ENCODE assay signal across 17 cellular contexts in the genomic region with DNA sequence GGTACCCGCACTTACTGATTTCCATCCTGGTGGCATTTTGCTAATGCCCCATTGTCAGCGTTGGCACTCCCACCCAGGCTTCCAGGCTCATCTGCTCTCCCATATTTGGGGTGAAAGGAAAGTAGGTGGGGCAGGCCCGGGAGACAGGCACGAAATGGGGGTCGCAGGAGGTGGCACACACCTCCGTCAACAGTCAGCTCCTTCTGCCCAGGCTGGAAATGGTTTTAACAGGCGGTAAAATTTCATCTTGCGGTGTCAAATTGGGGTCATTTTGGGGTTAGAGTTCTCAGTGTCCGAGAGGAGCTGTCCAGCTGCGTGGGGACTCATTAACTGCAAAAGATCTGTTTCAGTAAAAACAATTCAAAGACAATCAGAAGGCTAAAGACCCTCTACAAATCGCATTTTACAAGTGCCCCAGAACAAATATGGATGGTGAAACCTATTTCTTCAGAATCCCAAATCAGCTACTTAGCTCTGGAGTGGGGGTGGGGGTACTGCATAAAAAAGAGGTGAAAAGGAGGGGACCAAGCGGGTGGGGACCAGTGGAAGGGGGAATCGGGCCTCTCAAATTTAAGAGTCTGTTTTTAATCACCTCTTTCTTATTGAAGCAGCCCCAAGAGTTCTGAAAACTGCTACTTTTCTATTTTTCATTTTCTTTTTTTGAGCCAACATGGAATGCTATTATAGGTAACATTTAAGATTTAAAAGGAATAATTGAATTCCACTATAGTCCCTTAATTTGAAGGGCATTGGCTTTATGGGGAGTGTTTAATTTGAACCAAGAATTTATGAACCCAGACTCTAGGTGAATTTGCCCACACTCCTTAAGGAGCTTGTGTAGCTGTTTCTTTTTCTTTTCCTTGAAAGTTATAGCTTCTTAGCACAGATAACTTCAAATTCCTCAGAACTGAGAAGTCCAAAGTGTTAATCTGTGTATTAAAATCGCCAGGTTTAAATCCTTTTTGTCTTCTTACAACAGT. TPM values are rescaled to one million over a fixed set of nuclear protein-coding genes. Genes with fewer than 3 reads are reported as not detected.
DNase-seq lines count a peak whose midpoint lies in the region; ATAC-seq and TF ChIP-seq lines count a peak whose summit lies in the region.
"Had no signal": no experiment of that assay in that cellular context is flagged by ENCODE, and none has a peak within 500 bp of the region (broad histone marks: within the 10 kb centered on the region; RNA-seq: fewer than 3 reads in every experiment).

No MANE protein-coding gene starts in this region.

- in situ Hi-C loops in brain microvascular endothelial cell (cut with HindIII; ENCODE audit: low pct_ligation_motif_present, low sequenced_read_pairs), result loop anchor here (10.0 to 25.0 kb wide), 2 partner anchors 220 to 1567 kb away; partner anchors contain the start of gene DPH6

- H3K4me3 ChIP-seq in spleen (no peak overlapping the region), brain microvascular endothelial cell (ENCODE audit: low read depth, low read length) (no peak overlapping the region)
- H3K4me3 ChIP-seq: BLaER1 treated with 17β-estradiol and CSF1 and Interleukin-3, amounts not matched to agents 10 nM and 100 nM had no signal

- DNase-seq in NCI-H69 (lab: John Stamatoyannopoulos, UW) (peak; percentile 90), cerebellar cortex (ENCODE audit: low spot score) (peak; percentile 44), medulla oblongata (ENCODE audit: extremely low spot score) (peak; percentile 2), spleen (peak; percentile 37), brain microvascular endothelial cell (no peak), islet precursor cell (no peak)
- DNase-seq: activated naive CD4-positive, alpha-beta T cell treated with anti-CD3 and anti-CD28 coated beads, Interleukin-2, amount 10 ng/mL, durations not matched to agents 7 days and 5 days; cerebellar nuclear complex; erythroblast; IMR-90; NCI-H1105 treated with DMSO at 0.1 percent for 48 hours; NCI-H446 had no signal

- intact Hi-C loops in spleen (cut with DNase I; ENCODE audit: low total_unique reads), result loop anchor here (10.0 kb wide), 1 partner anchor 220 kb away; no protein-coding TSS in a partner anchor

- 56 to 74% (median 65%) methylated on average over 14 of the region's 14 CpGs for WGBS in spleen, 5 donors

- H3K4me1 ChIP-seq in spleen, result peaks cover 0 to 44% (median 10%) of the 10 kb centered on the region in 6 donors

- peaks cover 0 to 100% (median 33%) of the 10 kb centered on the region in 7 donors for H3K27me3 ChIP-seq in spleen (replicated peaks in 1 of 7)
- peaks cover 63% of the 10 kb centered on the region for H3K27me3 ChIP-seq in brain microvascular endothelial cell (replicated peaks)

- TF ChIP-seq POLR2A in spleen (IDR thresholded peaks at IDR 0.05), result no peak

- H3K27ac ChIP-seq in spleen (no peak overlapping the region), brain microvascular endothelial cell (no peak overlapping the region)
- H3K27ac ChIP-seq: BLaER1 treated with 17β-estradiol and CSF1 and Interleukin-3, amounts not matched to agents 10 nM and 100 nM had no signal

- no peak for ATAC-seq in HG02870 (IDR thresholded peaks at IDR 0.05; ENCODE audit: unreplicated experiment)
- ATAC-seq in GM19351 (IDR thresholded peaks at IDR 0.05; ENCODE audit: unreplicated experiment), result no peak
- ATAC-seq: right cardiac atrium; stimulated activated memory B cell treated with anti-CD40 and anti-IgM and Interleukin-4, amounts not matched to agents 10 μg/mL and 1 μg/mL and 100 μg/mL, for 72 hours had no signal

- H3K9me3 ChIP-seq in spleen, result no peaks in the 10 kb centered on the region

- H3K36me3 ChIP-seq in spleen, result no peaks in the 10 kb centered on the region
- no peaks in the 10 kb centered on the region for H3K36me3 ChIP-seq in brain microvascular endothelial cell (replicated peaks)
- H3K36me3 ChIP-seq: BLaER1 treated with 17β-estradiol and CSF1 and Interleukin-3, amounts not matched to agents 10 nM and 100 nM had no signal

- TF ChIP-seq CTCF in spleen (IDR thresholded peaks at IDR 0.05 in 8 of 11, conservative IDR thresholded peaks at IDR 0.05 in 3 of 11) (no peak), brain microvascular endothelial cell (IDR thresholded peaks at IDR 0.05; ENCODE audit: low read depth, low read length, missing control alignments) (no peak)

RNA-seq across cellular contexts. Expression of gene MEIS2, which starts 4.4 kb away (rescaled TPM):
- 10 to 100 TPM; 18.2 to 57.2 (median 27.7) TPM for total RNA-seq in spleen
- polyA plus RNA-seq in spleen, result 1 to 10 TPM; 2.6 to 7.8 (median 3.6) TPM

Comparison
In these comparisons a context has a peak if more than half of its experiments do, and no peak if none do; other contexts are left out.
1. DNase-seq: peak in NCI-H69 (single experiment), cerebellar cortex (single experiment), medulla oblongata (single experiment) and spleen (single experiment); none in brain microvascular endothelial cell (single experiment) and islet precursor cell (single experiment).